Comparison of ENCODE assay signal across 8 cellular contexts in genomic region chr9:93577045-93577939, GRCh38. TPM values are rescaled to one million over a fixed set of nuclear protein-coding genes. Genes with fewer than 3 reads are reported as not detected.
DNase-seq lines count a peak whose midpoint lies in the region; ATAC-seq and TF ChIP-seq lines count a peak whose summit lies in the region.

No MANE protein-coding gene starts in this region.

- peaks cover 12% of the 10 kb centered on the region for H3K4me1 ChIP-seq in endodermal cell (ENCODE audit: control insufficient read depth, insufficient read depth, low read length)
- H3K4me1 ChIP-seq in mucosa of rectum (ENCODE audit: control insufficient read depth in 2 of 2, insufficient read depth in 2 of 2, low read length in 2 of 2): peaks cover 28 to 35% of the 10 kb centered on the region in 2 donors
- no peaks in the 10 kb centered on the region for H3K4me1 ChIP-seq in aorta (ENCODE audit: control insufficient read depth in 1 of 2, insufficient read depth in 2 of 2, low read length in 2 of 2)

- H3K9ac ChIP-seq in endodermal cell (ENCODE audit: extremely low read depth, low read length, poor library complexity, severe bottlenecking) (peak overlapping the region; percentile 51), mucosa of rectum (ENCODE audit: low read depth in 1 of 2, low read length in 2 of 2) (peak overlapping the region; percentile 75 to 82)

- H3K4me1 Mint-ChIP-seq in T-helper 17 cell (peaks cover 44% of the 10 kb centered on the region), endodermal cell (peaks cover 31% of the 10 kb centered on the region)

- ATAC-seq in HG02610 (IDR thresholded peaks at IDR 0.05; ENCODE audit: unreplicated experiment): peak; percentile 12
- peak; percentile 24 for ATAC-seq in T-helper 17 cell
- ATAC-seq in aorta (ENCODE audit: low FRiP score): peak; percentile 2
- ATAC-seq in GM18873 (IDR thresholded peaks at IDR 0.05; ENCODE audit: low FRiP score, unreplicated experiment): no peak

- H3K9me3 ChIP-seq in T-helper 17 cell (ENCODE audit: control insufficient read depth, low read length, poor library complexity, severe bottlenecking) (no peaks in the 10 kb centered on the region), endodermal cell (ENCODE audit: control insufficient read depth, low read length) (peaks cover 2% of the 10 kb centered on the region), mucosa of rectum (ENCODE audit: control insufficient read depth in 2 of 2, low read length in 2 of 2) (no peaks in the 10 kb centered on the region), aorta (ENCODE audit: control insufficient read depth, low read length) (no peaks in the 10 kb centered on the region)

- TF ChIP-seq CTCF in GM06990 (IDR thresholded peaks at IDR 0.05; ENCODE audit: insufficient read depth, low read length, poor library complexity, severe bottlenecking): no peak
- TF ChIP-seq CTCF in endodermal cell (conservative IDR thresholded peaks at IDR 0.05): no peak

- H3K36me3 Mint-ChIP-seq in T-helper 17 cell (ENCODE audit: low read depth): no peaks in the 10 kb centered on the region
- H3K36me3 Mint-ChIP-seq in endodermal cell (ENCODE audit: low read depth): no peaks in the 10 kb centered on the region

- WGBS in endodermal cell (ENCODE audit: insufficient coverage in 1 of 2, insufficient read length in 1 of 2), 2 experiments: 2 to 7% methylated on average over 18 to 75 of the region's 76 CpGs
- WGBS in aorta, 2 donors: 1% methylated on average over 34 to 76 of the region's 76 CpGs

- DNase-seq in GM06990 (ENCODE audit: extremely low read depth, insufficient read length) (peak; percentile 36), T-helper 17 cell (peak in 2 of 3 donors; percentile 15 to 25), endodermal cell (peak; percentile 71), aorta (peak in 1 of 2 donors; percentile 84), NCI-H2081 treated with DMSO at 0.1 percent for 48 hours (lab: John Stamatoyannopoulos, UW) (no peak)

- peak overlapping the region; percentile 81 for H3K27ac Mint-ChIP-seq in T-helper 17 cell
- no peak overlapping the region for H3K27ac Mint-ChIP-seq in endodermal cell

- H3K9me3 Mint-ChIP-seq in endodermal cell: peaks cover 3% of the 10 kb centered on the region

- H3K4me3 ChIP-seq in GM06990 (replicated peaks; ENCODE audit: low read depth, low read length) (peak overlapping the region; percentile 65), endodermal cell (ENCODE audit: low read length) (peak overlapping the region; percentile 88), mucosa of rectum (ENCODE audit: low read length in 2 of 2) (peak overlapping the region; percentile 61 to 76), aorta (ENCODE audit: low read length in 2 of 2) (peak overlapping the region; percentile 90 to 95)

- H3K36me3 ChIP-seq in GM06990 (ENCODE audit: control insufficient read depth, insufficient read depth, low read length) (no peaks in the 10 kb centered on the region), endodermal cell (ENCODE audit: control insufficient read depth, insufficient read depth, low read length) (no peaks in the 10 kb centered on the region), mucosa of rectum (ENCODE audit: control insufficient read depth in 2 of 2, insufficient read depth in 2 of 2, low read length in 2 of 2) (no peaks in the 10 kb centered on the region), aorta (ENCODE audit: control insufficient read depth in 1 of 2, insufficient read depth in 2 of 2, low read length in 1 of 2) (no peaks in the 10 kb centered on the region)

- H3K27me3 Mint-ChIP-seq in T-helper 17 cell (no peaks in the 10 kb centered on the region), endodermal cell (ENCODE audit: insufficient read depth) (peaks cover 12% of the 10 kb centered on the region)

- intact Hi-C loops in aorta (cut with DNase I): loop anchor here in 1 of 2 donors (10.0 kb wide), 1 partner anchor 442 kb away; the partner anchor contains the start of gene NINJ1

- H3K4me3 Mint-ChIP-seq in T-helper 17 cell: peak overlapping the region; percentile 87
- H3K4me3 Mint-ChIP-seq in endodermal cell: peak overlapping the region; percentile 74

- H3K27me3 ChIP-seq in GM06990 (replicated peaks; ENCODE audit: control insufficient read depth, insufficient read depth, low read length) (no peaks in the 10 kb centered on the region), endodermal cell (ENCODE audit: control insufficient read depth, insufficient read depth, low read length, poor library complexity, severe bottlenecking) (no peaks in the 10 kb centered on the region), mucosa of rectum (ENCODE audit: control insufficient read depth in 2 of 2, insufficient read depth in 2 of 2, low read length in 2 of 2) (no peaks in the 10 kb centered on the region), aorta (ENCODE audit: control insufficient read depth in 1 of 2, insufficient read depth in 2 of 2, low read length in 1 of 2) (no peaks in the 10 kb centered on the region)

- H3K27ac ChIP-seq in endodermal cell (ENCODE audit: low read depth, low read length): no peak overlapping the region
- H3K27ac ChIP-seq in mucosa of rectum (ENCODE audit: low read depth in 2 of 2, low read length in 2 of 2): peak overlapping the region; percentile 40 to 63
- peak overlapping the region; percentile 66 to 76 for H3K27ac ChIP-seq in aorta (ENCODE audit: low read depth in 1 of 2, low read length in 2 of 2)

RNA-seq across cellular contexts. Expression of gene PHF2, which starts 0.9 kb away (rescaled TPM):
- total RNA-seq in T-helper 17 cell (10 to 100 TPM; 24.8 to 27.1 TPM), endodermal cell (10 to 100 TPM; 17.1 to 20.2 TPM), aorta (10 to 100 TPM; 29.2 to 32.4 TPM)
- polyA plus RNA-seq in endodermal cell (2013, experiment 1 of 2): 21.4 TPM
- 21.7 TPM for polyA plus RNA-seq in endodermal cell (2013, experiment 2 of 2)
- 10 to 100 TPM; 10.3 to 26.7 TPM for polyA plus RNA-seq in aorta
